In the genomic region with DNA sequence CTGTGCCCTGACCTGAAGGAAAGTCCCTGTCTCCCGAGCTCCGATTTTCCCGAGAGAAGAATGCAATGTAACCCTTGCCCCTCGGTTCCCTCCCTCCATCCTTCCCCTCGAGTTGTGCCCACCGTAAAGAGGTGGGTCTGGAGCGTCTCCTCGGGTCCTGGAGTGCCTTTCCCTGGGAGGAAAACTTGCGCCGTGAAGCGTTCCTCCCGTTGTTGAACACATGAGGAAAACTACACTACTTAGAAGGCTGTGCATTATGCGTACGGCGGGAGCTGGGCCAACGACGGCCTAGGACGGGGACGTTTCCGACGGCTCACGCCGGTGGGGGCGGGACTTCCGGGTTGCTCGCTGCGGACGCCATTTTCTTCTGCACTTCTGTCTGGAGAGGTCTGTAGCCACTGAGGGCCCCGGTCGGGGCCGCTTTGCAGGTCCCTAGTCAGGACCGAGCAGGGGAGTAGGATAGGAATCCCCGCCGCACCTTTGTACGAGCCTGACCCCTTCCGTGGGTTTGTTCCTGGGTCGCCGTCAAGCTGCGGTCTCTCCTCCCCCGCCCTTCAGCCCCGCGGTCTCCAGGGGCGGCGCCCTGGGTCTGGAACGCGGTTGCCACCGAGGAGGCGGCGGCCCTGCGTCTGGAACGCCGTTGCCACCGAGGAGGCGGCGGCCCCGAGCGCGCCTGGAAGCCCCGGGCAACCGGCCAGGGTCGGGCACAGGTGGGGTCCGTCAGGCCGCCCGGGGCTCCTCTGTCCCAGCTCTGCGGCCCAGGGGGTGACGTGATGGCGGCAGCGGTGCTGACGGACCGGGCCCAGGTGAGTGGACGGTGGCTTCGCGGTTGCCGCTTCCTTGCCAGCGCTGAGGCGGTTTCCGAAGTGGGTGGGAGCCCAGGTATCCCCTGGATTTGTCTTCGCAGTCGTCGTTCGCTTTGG, we compare ENCODE assay signal across 1 cellular context.
TF ChIP-seq lines count a peak whose summit lies in the region.

A gene (plus strand): TSS at position 360 of the 923 bp plus-strand sequence. CDS start 414 bp downstream, at position 774.

TF ChIP-seq in K562, 482 proteins besides CTCF, POLR2A, EP300 and RAD21 (continued from another document):
- TF ChIP-seq CBX1 (IDR thresholded peaks at IDR 0.05; ENCODE audit: low read depth) (0 out of 2 replicates have a peak, but pooled peaks have one; percentile 49), NEUROD1 (IDR thresholded peaks at IDR 0.05; ENCODE audit: borderline replicate concordance, low read depth, low read length, partially characterized antibody) (no peak), MTA1 (IDR thresholded peaks at IDR 0.05; ENCODE audit: borderline replicate concordance) (no peak), ELF4 (CRISPR knock-in tag; IDR thresholded peaks at IDR 0.05) (peak; percentile 42; the same call in 1 of the 2 replicates), ZNF589 (CRISPR knock-in tag; IDR thresholded peaks at IDR 0.05; ENCODE audit: low read depth) (no peak), RFX1 (IDR thresholded peaks at IDR 0.05) (peak; percentile 13; the same call in 1 of the 2 replicates), RBM15 (IDR thresholded peaks at IDR 0.05; ENCODE audit: insufficient read depth, low read length) (no peak), DNMT1 (IDR thresholded peaks at IDR 0.05) (no peak), SREBF1 (IDR thresholded peaks at IDR 0.05; ENCODE audit: borderline replicate concordance, low read depth, low read length) (no peak), CCAR2 (IDR thresholded peaks at IDR 0.05; ENCODE audit: low read depth, low read length) (no peak), SIRT6 (IDR thresholded peaks at IDR 0.05; ENCODE audit: low read depth, low read length) (no peak), TAF1 (IDR thresholded peaks at IDR 0.05; ENCODE audit: control insufficient read depth, extremely low read depth, insufficient read depth, low read length, severe bottlenecking) (peak; percentile 31), ETV6 (IDR thresholded peaks at IDR 0.05; ENCODE audit: borderline replicate concordance in 1 of 2, low read depth in 2 of 2, low read length in 1 of 2) (no peak), ETV6 (CRISPR knock-in tag; IDR thresholded peaks at IDR 0.05; ENCODE audit: borderline replicate concordance) (no peak), SAFB (IDR thresholded peaks at IDR 0.05; ENCODE audit: borderline replicate concordance, low read depth, low read length) (no peak), ELF1 (tag; IDR thresholded peaks at IDR 0.05) (peak; percentile 72), RNF2 (IDR thresholded peaks at IDR 0.05) (no peak), NFIC (IDR thresholded peaks at IDR 0.05) (peak; percentile 78), ZNF24 (IDR thresholded peaks at IDR 0.05) (no peak), NR2C1 (IDR thresholded peaks at IDR 0.05) (no peak), NR2C1 (tag; IDR thresholded peaks at IDR 0.05) (0 out of 2 replicates have a peak, but pooled peaks have one; percentile 42), FOXJ2 (tag; IDR thresholded peaks at IDR 0.05) (no peak), RBM22 (IDR thresholded peaks at IDR 0.05; ENCODE audit: low read depth, low read length, poor library complexity, severe bottlenecking) (no peak), SNRNP70 (optimal IDR thresholded peaks at IDR 0.05; ENCODE audit: low read depth, low read length) (no peak), MAFK (IDR thresholded peaks at IDR 0.05; ENCODE audit: low read length) (no peak), NCOA6 (IDR thresholded peaks at IDR 0.05) (peak; percentile 90), MEF2A (IDR thresholded peaks at IDR 0.05; ENCODE audit: control insufficient read depth, low read depth, low read length) (no peak), ZNF699 (CRISPR knock-in tag; IDR thresholded peaks at IDR 0.05; ENCODE audit: insufficient replicate concordance) (no peak), LARP7 (IDR thresholded peaks at IDR 0.05) (no peak)
- TF ChIP-seq, protein P1, sequence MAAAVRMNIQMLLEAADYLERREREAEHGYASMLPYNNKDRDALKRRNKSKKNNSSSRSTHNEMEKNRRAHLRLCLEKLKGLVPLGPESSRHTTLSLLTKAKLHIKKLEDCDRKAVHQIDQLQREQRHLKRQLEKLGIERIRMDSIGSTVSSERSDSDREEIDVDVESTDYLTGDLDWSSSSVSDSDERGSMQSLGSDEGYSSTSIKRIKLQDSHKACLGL (CRISPR knock-in tag; IDR thresholded peaks at IDR 0.05; ENCODE audit: borderline replicate concordance, poor library complexity, severe bottlenecking): no peak
- TF ChIP-seq, protein P2, sequence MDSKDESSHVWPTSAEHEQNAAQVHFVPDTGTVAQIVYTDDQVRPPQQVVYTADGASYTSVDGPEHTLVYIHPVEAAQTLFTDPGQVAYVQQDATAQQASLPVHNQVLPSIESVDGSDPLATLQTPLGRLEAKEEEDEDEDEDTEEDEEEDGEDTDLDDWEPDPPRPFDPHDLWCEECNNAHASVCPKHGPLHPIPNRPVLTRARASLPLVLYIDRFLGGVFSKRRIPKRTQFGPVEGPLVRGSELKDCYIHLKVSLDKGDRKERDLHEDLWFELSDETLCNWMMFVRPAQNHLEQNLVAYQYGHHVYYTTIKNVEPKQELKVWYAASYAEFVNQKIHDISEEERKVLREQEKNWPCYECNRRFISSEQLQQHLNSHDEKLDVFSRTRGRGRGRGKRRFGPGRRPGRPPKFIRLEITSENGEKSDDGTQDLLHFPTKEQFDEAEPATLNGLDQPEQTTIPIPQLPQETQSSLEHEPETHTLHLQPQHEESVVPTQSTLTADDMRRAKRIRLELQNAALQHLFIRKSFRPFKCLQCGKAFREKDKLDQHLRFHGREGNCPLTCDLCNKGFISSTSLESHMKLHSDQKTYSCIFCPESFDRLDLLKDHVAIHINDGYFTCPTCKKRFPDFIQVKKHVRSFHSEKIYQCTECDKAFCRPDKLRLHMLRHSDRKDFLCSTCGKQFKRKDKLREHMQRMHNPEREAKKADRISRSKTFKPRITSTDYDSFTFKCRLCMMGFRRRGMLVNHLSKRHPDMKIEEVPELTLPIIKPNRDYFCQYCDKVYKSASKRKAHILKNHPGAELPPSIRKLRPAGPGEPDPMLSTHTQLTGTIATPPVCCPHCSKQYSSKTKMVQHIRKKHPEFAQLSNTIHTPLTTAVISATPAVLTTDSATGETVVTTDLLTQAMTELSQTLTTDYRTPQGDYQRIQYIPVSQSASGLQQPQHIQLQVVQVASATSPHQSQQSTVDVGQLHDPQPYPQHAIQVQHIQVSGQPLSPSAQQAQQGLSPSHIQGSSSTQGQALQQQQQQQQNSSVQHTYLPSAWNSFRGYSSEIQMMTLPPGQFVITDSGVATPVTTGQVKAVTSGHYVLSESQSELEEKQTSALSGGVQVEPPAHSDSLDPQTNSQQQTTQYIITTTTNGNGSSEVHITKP (IDR thresholded peaks at IDR 0.05; ENCODE audit: partially characterized antibody): no peak
- TF ChIP-seq, protein P3, sequence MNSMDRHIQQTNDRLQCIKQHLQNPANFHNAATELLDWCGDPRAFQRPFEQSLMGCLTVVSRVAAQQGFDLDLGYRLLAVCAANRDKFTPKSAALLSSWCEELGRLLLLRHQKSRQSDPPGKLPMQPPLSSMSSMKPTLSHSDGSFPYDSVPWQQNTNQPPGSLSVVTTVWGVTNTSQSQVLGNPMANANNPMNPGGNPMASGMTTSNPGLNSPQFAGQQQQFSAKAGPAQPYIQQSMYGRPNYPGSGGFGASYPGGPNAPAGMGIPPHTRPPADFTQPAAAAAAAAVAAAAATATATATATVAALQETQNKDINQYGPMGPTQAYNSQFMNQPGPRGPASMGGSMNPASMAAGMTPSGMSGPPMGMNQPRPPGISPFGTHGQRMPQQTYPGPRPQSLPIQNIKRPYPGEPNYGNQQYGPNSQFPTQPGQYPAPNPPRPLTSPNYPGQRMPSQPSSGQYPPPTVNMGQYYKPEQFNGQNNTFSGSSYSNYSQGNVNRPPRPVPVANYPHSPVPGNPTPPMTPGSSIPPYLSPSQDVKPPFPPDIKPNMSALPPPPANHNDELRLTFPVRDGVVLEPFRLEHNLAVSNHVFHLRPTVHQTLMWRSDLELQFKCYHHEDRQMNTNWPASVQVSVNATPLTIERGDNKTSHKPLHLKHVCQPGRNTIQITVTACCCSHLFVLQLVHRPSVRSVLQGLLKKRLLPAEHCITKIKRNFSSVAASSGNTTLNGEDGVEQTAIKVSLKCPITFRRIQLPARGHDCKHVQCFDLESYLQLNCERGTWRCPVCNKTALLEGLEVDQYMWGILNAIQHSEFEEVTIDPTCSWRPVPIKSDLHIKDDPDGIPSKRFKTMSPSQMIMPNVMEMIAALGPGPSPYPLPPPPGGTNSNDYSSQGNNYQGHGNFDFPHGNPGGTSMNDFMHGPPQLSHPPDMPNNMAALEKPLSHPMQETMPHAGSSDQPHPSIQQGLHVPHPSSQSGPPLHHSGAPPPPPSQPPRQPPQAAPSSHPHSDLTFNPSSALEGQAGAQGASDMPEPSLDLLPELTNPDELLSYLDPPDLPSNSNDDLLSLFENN (IDR thresholded peaks at IDR 0.05; ENCODE audit: low read depth in 2 of 2, low read length in 2 of 2): no peak
- TF ChIP-seq, protein P4, sequence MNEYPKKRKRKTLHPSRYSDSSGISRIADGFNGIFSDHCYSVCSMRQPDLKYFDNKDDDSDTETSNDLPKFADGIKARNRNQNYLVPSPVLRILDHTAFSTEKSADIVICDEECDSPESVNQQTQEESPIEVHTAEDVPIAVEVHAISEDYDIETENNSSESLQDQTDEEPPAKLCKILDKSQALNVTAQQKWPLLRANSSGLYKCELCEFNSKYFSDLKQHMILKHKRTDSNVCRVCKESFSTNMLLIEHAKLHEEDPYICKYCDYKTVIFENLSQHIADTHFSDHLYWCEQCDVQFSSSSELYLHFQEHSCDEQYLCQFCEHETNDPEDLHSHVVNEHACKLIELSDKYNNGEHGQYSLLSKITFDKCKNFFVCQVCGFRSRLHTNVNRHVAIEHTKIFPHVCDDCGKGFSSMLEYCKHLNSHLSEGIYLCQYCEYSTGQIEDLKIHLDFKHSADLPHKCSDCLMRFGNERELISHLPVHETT (CRISPR knock-in tag; conservative IDR thresholded peaks at IDR 0.05 in 1 of 2, IDR thresholded peaks at IDR 0.05 in 1 of 2): peak in 1 of 2 experiments; percentile 50; a peak in 1 of 4 replicates
- TF ChIP-seq, protein P5, sequence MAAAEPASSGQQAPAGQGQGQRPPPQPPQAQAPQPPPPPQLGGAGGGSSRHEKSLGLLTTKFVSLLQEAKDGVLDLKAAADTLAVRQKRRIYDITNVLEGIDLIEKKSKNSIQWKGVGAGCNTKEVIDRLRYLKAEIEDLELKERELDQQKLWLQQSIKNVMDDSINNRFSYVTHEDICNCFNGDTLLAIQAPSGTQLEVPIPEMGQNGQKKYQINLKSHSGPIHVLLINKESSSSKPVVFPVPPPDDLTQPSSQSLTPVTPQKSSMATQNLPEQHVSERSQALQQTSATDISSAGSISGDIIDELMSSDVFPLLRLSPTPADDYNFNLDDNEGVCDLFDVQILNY (CRISPR knock-in tag; IDR thresholded peaks at IDR 0.05): no peak
- TF ChIP-seq, protein P6, sequence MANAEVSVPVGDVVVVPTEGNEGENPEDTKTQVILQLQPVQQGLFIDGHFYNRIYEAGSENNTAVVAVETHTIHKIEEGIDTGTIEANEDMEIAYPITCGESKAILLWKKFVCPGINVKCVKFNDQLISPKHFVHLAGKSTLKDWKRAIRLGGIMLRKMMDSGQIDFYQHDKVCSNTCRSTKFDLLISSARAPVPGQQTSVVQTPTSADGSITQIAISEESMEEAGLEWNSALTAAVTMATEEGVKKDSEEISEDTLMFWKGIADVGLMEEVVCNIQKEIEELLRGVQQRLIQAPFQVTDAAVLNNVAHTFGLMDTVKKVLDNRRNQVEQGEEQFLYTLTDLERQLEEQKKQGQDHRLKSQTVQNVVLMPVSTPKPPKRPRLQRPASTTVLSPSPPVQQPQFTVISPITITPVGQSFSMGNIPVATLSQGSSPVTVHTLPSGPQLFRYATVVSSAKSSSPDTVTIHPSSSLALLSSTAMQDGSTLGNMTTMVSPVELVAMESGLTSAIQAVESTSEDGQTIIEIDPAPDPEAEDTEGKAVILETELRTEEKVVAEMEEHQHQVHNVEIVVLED (CRISPR knock-in tag; IDR thresholded peaks at IDR 0.05): peak; percentile 83
- TF ChIP-seq, protein P7, sequence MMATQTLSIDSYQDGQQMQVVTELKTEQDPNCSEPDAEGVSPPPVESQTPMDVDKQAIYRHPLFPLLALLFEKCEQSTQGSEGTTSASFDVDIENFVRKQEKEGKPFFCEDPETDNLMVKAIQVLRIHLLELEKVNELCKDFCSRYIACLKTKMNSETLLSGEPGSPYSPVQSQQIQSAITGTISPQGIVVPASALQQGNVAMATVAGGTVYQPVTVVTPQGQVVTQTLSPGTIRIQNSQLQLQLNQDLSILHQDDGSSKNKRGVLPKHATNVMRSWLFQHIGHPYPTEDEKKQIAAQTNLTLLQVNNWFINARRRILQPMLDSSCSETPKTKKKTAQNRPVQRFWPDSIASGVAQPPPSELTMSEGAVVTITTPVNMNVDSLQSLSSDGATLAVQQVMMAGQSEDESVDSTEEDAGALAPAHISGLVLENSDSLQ (IDR thresholded peaks at IDR 0.05): 0 out of 2 replicates have a peak, but pooled peaks have one; percentile 14
- TF ChIP-seq, protein P8, sequence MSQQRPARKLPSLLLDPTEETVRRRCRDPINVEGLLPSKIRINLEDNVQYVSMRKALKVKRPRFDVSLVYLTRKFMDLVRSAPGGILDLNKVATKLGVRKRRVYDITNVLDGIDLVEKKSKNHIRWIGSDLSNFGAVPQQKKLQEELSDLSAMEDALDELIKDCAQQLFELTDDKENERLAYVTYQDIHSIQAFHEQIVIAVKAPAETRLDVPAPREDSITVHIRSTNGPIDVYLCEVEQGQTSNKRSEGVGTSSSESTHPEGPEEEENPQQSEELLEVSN (IDR thresholded peaks at IDR 0.05; ENCODE audit: borderline replicate concordance in 1 of 2, extremely low read depth in 1 of 2, insufficient read depth in 1 of 2, insufficient read length in 1 of 2, low read depth in 1 of 2, low read length in 1 of 2, poor library complexity in 1 of 2, severe bottlenecking in 1 of 2): no peak
- TF ChIP-seq, protein P9, sequence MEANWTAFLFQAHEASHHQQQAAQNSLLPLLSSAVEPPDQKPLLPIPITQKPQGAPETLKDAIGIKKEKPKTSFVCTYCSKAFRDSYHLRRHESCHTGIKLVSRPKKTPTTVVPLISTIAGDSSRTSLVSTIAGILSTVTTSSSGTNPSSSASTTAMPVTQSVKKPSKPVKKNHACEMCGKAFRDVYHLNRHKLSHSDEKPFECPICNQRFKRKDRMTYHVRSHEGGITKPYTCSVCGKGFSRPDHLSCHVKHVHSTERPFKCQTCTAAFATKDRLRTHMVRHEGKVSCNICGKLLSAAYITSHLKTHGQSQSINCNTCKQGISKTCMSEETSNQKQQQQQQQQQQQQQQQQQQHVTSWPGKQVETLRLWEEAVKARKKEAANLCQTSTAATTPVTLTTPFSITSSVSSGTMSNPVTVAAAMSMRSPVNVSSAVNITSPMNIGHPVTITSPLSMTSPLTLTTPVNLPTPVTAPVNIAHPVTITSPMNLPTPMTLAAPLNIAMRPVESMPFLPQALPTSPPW (CRISPR knock-in tag; IDR thresholded peaks at IDR 0.05): peak; percentile 54; the same call in 1 of the 2 replicates
TF ChIP-seq in K562: peak in this region for 41.
